In the genomic region with DNA sequence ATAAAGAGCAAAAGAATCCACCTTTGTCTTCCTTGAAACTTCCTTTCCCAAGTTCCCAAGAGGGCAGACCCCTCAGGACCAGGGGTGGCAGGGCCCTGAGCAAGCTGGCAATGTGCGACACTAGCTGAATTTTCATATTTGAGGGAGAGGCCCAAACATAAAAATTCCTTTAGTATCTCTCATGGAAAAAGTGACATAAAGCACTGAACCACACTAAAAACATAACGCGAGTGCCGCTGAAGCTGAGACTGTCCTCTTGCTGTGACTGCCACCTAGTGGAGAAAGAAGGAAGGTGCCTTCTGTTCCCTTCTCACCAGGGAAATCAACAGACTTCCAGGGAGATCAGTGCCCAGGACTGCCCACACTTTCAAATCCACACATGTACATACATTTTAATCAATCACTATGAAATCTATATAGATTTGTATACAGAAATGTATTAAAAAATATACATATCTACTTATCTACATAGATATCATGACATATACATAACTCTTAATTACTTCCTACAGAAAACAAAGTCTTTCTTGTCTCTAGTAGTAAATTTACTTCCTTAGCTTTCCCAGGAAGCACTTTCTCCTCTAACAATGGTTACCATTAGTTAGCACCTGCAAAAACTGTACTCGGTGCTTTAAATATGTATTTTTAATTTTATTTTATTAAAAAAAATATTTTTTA, we compare ENCODE assay signal across 8 cellular contexts. TPM values are rescaled to one million over a fixed set of nuclear protein-coding genes. Genes with fewer than 3 reads are reported as not detected.
A peak's percentile ranks its signal among the peaks of the same experiment; 100 is the strongest.
DNase-seq lines count a peak whose midpoint lies in the region; ATAC-seq and TF ChIP-seq lines count a peak whose summit lies in the region.

No MANE protein-coding gene starts in this region.

- no peaks in the 10 kb centered on the region for H3K9me2 ChIP-seq in DOHH2 (replicated peaks; ENCODE audit: control insufficient read depth, low read length)

- no peak overlapping the region for H3K4me2 ChIP-seq in DOHH2 (ENCODE audit: low read length)

- no peaks in the 10 kb centered on the region for H3K27me3 Mint-ChIP-seq in activated CD4-positive, alpha-beta memory T cell treated with anti-CD3 and anti-CD28 coated beads, Interleukin-2, amount 10 ng/mL, durations not matched to agents 7 days and 5 days

- no peaks in the 10 kb centered on the region for H3F3A ChIP-seq in DOHH2 (ENCODE audit: control insufficient read depth, insufficient read depth)

- H3K9me3 Mint-ChIP-seq in activated CD4-positive, alpha-beta memory T cell treated with anti-CD3 and anti-CD28 coated beads, Interleukin-2, amount 10 ng/mL, durations not matched to agents 7 days and 5 days, result no peaks in the 10 kb centered on the region

- H3K79me2 ChIP-seq in DOHH2 (ENCODE audit: control insufficient read depth, low read length), result no peaks in the 10 kb centered on the region

- H3K36me3 Mint-ChIP-seq in activated CD4-positive, alpha-beta memory T cell treated with anti-CD3 and anti-CD28 coated beads, Interleukin-2, amount 10 ng/mL, durations not matched to agents 7 days and 5 days (ENCODE audit: low read depth), result peaks cover 80% of the 10 kb centered on the region

- intact Hi-C loops in lower lobe of right lung (cut with DNase I), result loop anchor here (5.0 kb wide), 1 partner anchor 136 kb away; no protein-coding TSS in a partner anchor

- POLR2A ChIA-PET in activated CD4-positive, alpha-beta memory T cell treated with anti-CD3 and anti-CD28 coated beads, Interleukin-2, amount 10 ng/mL, durations not matched to agents 7 days and 5 days (lab: Charles Lee), result interaction anchor here (1.3 to 4.2 kb wide), 5 partner anchors 138 to 241 kb away, joined by 3 to 23 read pairs (median 5); a partner anchor contains a TSS

- peaks cover 10% of the 10 kb centered on the region for H3K4me1 Mint-ChIP-seq in activated CD4-positive, alpha-beta memory T cell treated with anti-CD3 and anti-CD28 coated beads, Interleukin-2, amount 10 ng/mL, durations not matched to agents 7 days and 5 days

- no peak overlapping the region for H3K4me3 Mint-ChIP-seq in activated CD4-positive, alpha-beta memory T cell treated with anti-CD3 and anti-CD28 coated beads, Interleukin-2, amount 10 ng/mL, durations not matched to agents 7 days and 5 days

- H3K4me1 ChIP-seq in DOHH2 (ENCODE audit: control insufficient read depth, low read length) (peaks cover 3% of the 10 kb centered on the region), duodenal mucosa (ENCODE audit: control insufficient read depth in 1 of 2, insufficient read depth in 2 of 2, low read length in 2 of 2) (peaks cover 3 to 14% of the 10 kb centered on the region in 2 donors), lower lobe of right lung (peaks cover 38% of the 10 kb centered on the region)

- CTCF ChIA-PET in activated CD4-positive, alpha-beta memory T cell treated with anti-CD3 and anti-CD28 coated beads, Interleukin-2, amount 10 ng/mL, durations not matched to agents 7 days and 5 days (lab: Charles Lee), result interaction anchor here (0.6 to 9.7 kb wide), 36 partner anchors 8 to 950 kb away, joined by 3 to 167 read pairs (median 4); a partner anchor contains a TSS

- no peak overlapping the region for H3K4me3 ChIP-seq in DOHH2 (ENCODE audit: low read length)
- no peak overlapping the region for H3K4me3 ChIP-seq in duodenal mucosa (ENCODE audit: low read depth in 1 of 2, low read length in 2 of 2)
- no peak overlapping the region for H3K4me3 ChIP-seq in lower lobe of right lung

- no peaks in the 10 kb centered on the region for H3K27me3 ChIP-seq in DOHH2 (ENCODE audit: control insufficient read depth, low read length)
- no peaks in the 10 kb centered on the region for H3K27me3 ChIP-seq in duodenal mucosa (ENCODE audit: control insufficient read depth in 1 of 2, insufficient read depth in 2 of 2, low read length in 2 of 2)
- H3K27me3 ChIP-seq in lower lobe of right lung (ENCODE audit: low read depth), result no peaks in the 10 kb centered on the region

- ATAC-seq in lower lobe of right lung (peak; percentile 86 to 87), GM18873 (IDR thresholded peaks at IDR 0.05; ENCODE audit: low FRiP score, unreplicated experiment) (no peak)

- no peak overlapping the region for H3K27ac ChIP-seq in DOHH2 (ENCODE audit: low read depth, low read length)
- H3K27ac ChIP-seq in duodenal mucosa (ENCODE audit: low read depth, low read length), result peak overlapping the region; percentile 27
- peak overlapping the region; percentile 78 for H3K27ac ChIP-seq in lower lobe of right lung

- H3K27ac Mint-ChIP-seq in activated CD4-positive, alpha-beta memory T cell treated with anti-CD3 and anti-CD28 coated beads, Interleukin-2, amount 10 ng/mL, durations not matched to agents 7 days and 5 days, result peak overlapping the region; percentile 41

- no peak overlapping the region for H3K9ac ChIP-seq in duodenal mucosa (ENCODE audit: low read depth in 1 of 2, low read length in 2 of 2)

- peak; percentile 76 for TF ChIP-seq CTCF in DOHH2 (IDR thresholded peaks at IDR 0.05; ENCODE audit: low read depth, low read length, poor library complexity, severe bottlenecking)
- TF ChIP-seq CTCF in lower lobe of right lung (IDR thresholded peaks at IDR 0.05), result peak; percentile 94

- DNase-seq in HK-2 (ENCODE audit: unreplicated experiment) (peak; percentile 75), NCI-H82 (lab: John Stamatoyannopoulos, UW) (peak; percentile 91), lower lobe of right lung (peak; percentile 61)
- peak; percentile 70 for DNase-seq in activated CD4-positive, alpha-beta memory T cell treated with anti-CD3 and anti-CD28 coated beads, Interleukin-2, amount 10 ng/mL, durations not matched to agents 7 days and 5 days
- peak; percentile 21 to 45 (median 38) for DNase-seq in stimulated activated CD4-positive, alpha-beta T cell treated with anti-CD3 and anti-CD28 coated beads, TNF-alpha, amount 100 ng/mL, for 1 hour (ENCODE audit: low read depth in 3 of 3, low spot score in 1 of 3)

- no peaks in the 10 kb centered on the region for H4K20me1 ChIP-seq in DOHH2 (ENCODE audit: control insufficient read depth, insufficient read depth, low read depth, low read length)

- H3K9me3 ChIP-seq in DOHH2 (ENCODE audit: control insufficient read depth, insufficient read depth, low read length), result no peaks in the 10 kb centered on the region
- no peaks in the 10 kb centered on the region for H3K9me3 ChIP-seq in duodenal mucosa (ENCODE audit: control insufficient read depth in 1 of 2, low read length in 2 of 2)
- H3K9me3 ChIP-seq in lower lobe of right lung, result no peaks in the 10 kb centered on the region

- H3K36me3 ChIP-seq in DOHH2 (ENCODE audit: control insufficient read depth, low read length) (peaks cover 44% of the 10 kb centered on the region), duodenal mucosa (ENCODE audit: control insufficient read depth in 1 of 2, insufficient read depth in 2 of 2, low read length in 2 of 2) (peaks cover 45 to 70% of the 10 kb centered on the region in 2 donors), lower lobe of right lung (peaks cover 90% of the 10 kb centered on the region)

RNA-seq across cellular contexts. Expression of a gene that starts 53.8 kb away (rescaled TPM):
- 10 to 100 TPM; 56.7 to 57.4 TPM for total RNA-seq in activated CD4-positive, alpha-beta memory T cell treated with anti-CD3 and anti-CD28 coated beads, Interleukin-2, amount 10 ng/mL, durations not matched to agents 7 days and 5 days
- 45.6 TPM for total RNA-seq in lower lobe of right lung

Comparison
In these comparisons a context has a peak if more than half of its experiments do, and no peak if none do; other contexts are left out.
1. DNase-seq: peak in every context shown above with its lines; median percentile 91 in NCI-H82; 75 in HK-2; 70 in activated CD4-positive, alpha-beta memory T cell treated with anti-CD3 and anti-CD28 coated beads, Interleukin-2, amount 10 ng/mL, durations not matched to agents 7 days and 5 days; 61 in lower lobe of right lung; 38 in stimulated activated CD4-positive, alpha-beta T cell treated with anti-CD3 and anti-CD28 coated beads, TNF-alpha, amount 100 ng/mL, for 1 hour.